Comparison of ENCODE assay signal across 8 cellular contexts in the genomic region with DNA sequence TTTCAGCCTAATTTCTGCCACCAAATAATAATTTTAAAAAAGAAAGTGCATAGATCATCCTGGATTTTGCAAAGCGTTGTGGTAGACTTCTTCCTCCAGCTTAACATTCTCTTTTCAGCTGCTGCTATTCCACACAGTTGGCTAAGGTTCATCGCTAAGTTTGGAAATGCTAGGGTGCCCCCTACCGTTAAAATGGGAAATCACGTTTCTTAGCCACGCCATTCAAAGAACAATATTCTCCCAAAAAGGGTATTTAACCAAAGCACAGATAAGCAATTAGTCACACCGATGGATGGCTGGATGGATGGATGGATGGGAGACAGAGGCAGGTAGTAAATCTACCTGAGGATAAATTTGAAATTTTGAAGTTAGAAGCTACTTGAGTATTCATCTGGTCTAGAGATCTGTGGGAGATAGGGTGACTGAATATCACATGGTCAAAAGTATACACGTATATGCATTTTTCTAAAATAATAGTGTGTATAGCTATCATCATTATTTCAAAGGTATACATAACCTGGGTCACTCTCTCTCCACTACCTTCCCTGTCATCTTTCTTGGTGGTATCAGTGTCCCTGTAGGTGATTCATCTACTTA.
DNase-seq lines count a peak whose midpoint lies in the region; ATAC-seq, FAIRE-seq and TF ChIP-seq lines count a peak whose summit lies in the region.

No MANE protein-coding gene starts in this region.

- SMC1A ChIA-PET in GM12878 (lab: Charles Lee; ENCODE audit: uncharacterized antibody, unreplicated experiment), result interaction anchor here (0.6 to 5.2 kb wide), 11 partner anchors 10 to 1019 kb away, joined by 3 to 53 read pairs (median 3); no protein-coding TSS in a partner anchor

- CTCF ChIA-PET in GM12878 (lab: Yijun Ruan, JAX), result interaction anchor here (0.6 to 4.8 kb wide), 35 partner anchors 8 to 1307 kb away, joined by 3 to 72 read pairs (median 4); no protein-coding TSS in a partner anchor

- no peaks in the 10 kb centered on the region for H3K4me1 ChIP-seq in GM12878 (ENCODE audit: control insufficient read depth, insufficient read depth, low read length)

- no peaks in the 10 kb centered on the region for H3K79me2 ChIP-seq in GM12878 (ENCODE audit: control insufficient read depth, insufficient read depth, low read length)

- no peaks in the 10 kb centered on the region for H4K20me1 ChIP-seq in GM12878 (ENCODE audit: control insufficient read depth, insufficient read depth)

- H3K36me3 ChIP-seq in GM12878 (ENCODE audit: control insufficient read depth in 2 of 2, insufficient read depth in 2 of 2, low read length in 1 of 2), result no peaks in the 10 kb centered on the region

- ATAC-seq in GM21529 (IDR thresholded peaks at IDR 0.05; ENCODE audit: unreplicated experiment) (peak; percentile 86), GM12878 (peak; percentile 92)

- TF ChIP-seq CTCF in GM12878 (IDR thresholded peaks at IDR 0.05 in 2 of 3, conservative IDR thresholded peaks at IDR 0.05 in 1 of 3; ENCODE audit: control insufficient read depth in 2 of 3, extremely low read depth in 1 of 3, insufficient read depth in 1 of 3, low read depth in 3 of 3, low read length in 3 of 3), result peak; percentile 67 to 79 (median 76)

- no peak overlapping the region for H3K9ac ChIP-seq in GM12878 (ENCODE audit: control insufficient read depth, insufficient read depth, low read length)

- DNase-seq in NCI-H1436 (lab: John Stamatoyannopoulos, UW) (peak; percentile 20), NCI-H1436 treated with DMSO at 0.1 percent for 48 hours (lab: John Stamatoyannopoulos, UW) (no peak), HUDEP-2 (lab: John Stamatoyannopoulos, UW; ENCODE audit: unreplicated experiment in 76 of 76) (peak in 49 of 76 experiments; percentile 2 to 70 (median 32)), RCC 7860 (ENCODE audit: low spot score) (peak; percentile 8), GM12878 (ENCODE audit: low read depth, low spot score) (peak; percentile 19), iPS-NIHi7 (ENCODE audit: extremely low spot score) (peak; percentile 69)
- DNase-seq in stimulated activated CD4-positive, alpha-beta T cell treated with anti-CD3 and anti-CD28 coated beads, Interleukin-1b, Interleukin-23, amount 100 ng/mL, for 24 hours (ENCODE audit: low read depth in 4 of 4, low spot score in 1 of 4), result peak in 3 of 4 experiments; percentile 3 to 20 (median 7)

- H3K27ac ChIP-seq in GM12878 (ENCODE audit: control insufficient read depth, insufficient read depth), result no peak overlapping the region

- no peak overlapping the region for H3K4me3 ChIP-seq in GM12878

- RAD21 ChIA-PET in GM12878 (lab: Charles Lee; ENCODE audit: unreplicated experiment), result interaction anchor here (0.8 to 2.6 kb wide), 9 partner anchors 233 to 1019 kb away, joined by 3 to 31 read pairs (median 4); no protein-coding TSS in a partner anchor

- intact Hi-C loops in GM12878 (cut with micrococcal nuclease; ENCODE audit: unreplicated experiment), result loop anchor here (1.0 to 10.0 kb wide), 8 partner anchors 325 to 1020 kb away; no protein-coding TSS in a partner anchor

- no TSS peak for BruUV-seq in GM12878 (replicated peaks; lab: Mats Ljungman, UMichigan)

- in situ Hi-C loops in GM12878 (cut with MboI), result loop anchor here (5.0 to 25.0 kb wide), 4 partner anchors 322 to 1005 kb away; no protein-coding TSS in a partner anchor

- no peaks in the 10 kb centered on the region for H3K9me3 ChIP-seq in GM12878 (replicated peaks; ENCODE audit: control insufficient read depth, insufficient read depth, low read length)

- peak; percentile 96 for TF ChIP-seq RAD21 in GM12878 (IDR thresholded peaks at IDR 0.05; ENCODE audit: insufficient read depth, low read depth, low read length)

- POLR2A ChIA-PET in GM12878 (lab: Charles Lee), result interaction anchor here (0.6 kb wide), 1 partner anchor 110 kb away, joined by 4 read pairs; no protein-coding TSS in a partner anchor

- no peak overlapping the region for H3K4me2 ChIP-seq in GM12878 (ENCODE audit: control insufficient read depth, insufficient read depth)

- no peak for TF ChIP-seq POLR2A in GM12878 (IDR thresholded peaks at IDR 0.05; ENCODE audit: low read depth, low read length)

- 7% methylated on average over 7 of the region's 7 CpGs for WGBS in GM12878 (ENCODE audit: insufficient coverage, insufficient replicate concordance, low lambda C conversion rate, missing lambda C conversion rate)

- no peak overlapping the region for H2AFZ ChIP-seq in GM12878 (ENCODE audit: control insufficient read depth, low read depth, low read length)

- FAIRE-seq in RCC 7860 (lab: Jason Lieb, UNC), result peak; percentile 50
- FAIRE-seq in GM12878 (lab: Jason Lieb, UNC), result peak; percentile 98

- H3K27me3 ChIP-seq in GM12878 (replicated peaks in 1 of 2; ENCODE audit: control insufficient read depth in 2 of 2, insufficient read depth in 2 of 2, low read length in 1 of 2), result no peaks in the 10 kb centered on the region

- TF ChIP-seq EP300 in GM12878 (IDR thresholded peaks at IDR 0.05; ENCODE audit: borderline replicate concordance in 1 of 2, control insufficient read depth in 1 of 2, low read depth in 2 of 2, low read length in 2 of 2), result no peak

TF ChIP-seq in GM12878, 131 proteins besides CTCF, POLR2A, EP300 and RAD21:
- TF ChIP-seq KAT2A (conservative IDR thresholded peaks at IDR 0.05; ENCODE audit: control insufficient read depth, low read depth, low read length), result no peak
- 0 out of 2 replicates have a peak, but pooled peaks have one; percentile 29 for TF ChIP-seq CBX5 (IDR thresholded peaks at IDR 0.05; ENCODE audit: low read depth)
- peak; percentile 39; the same call in 1 of the 2 replicates for TF ChIP-seq FOXM1 (IDR thresholded peaks at IDR 0.05; ENCODE audit: low read depth, low read length)
- peak; percentile 77; the same call in 1 of the 2 replicates for TF ChIP-seq SMC3 (IDR thresholded peaks at IDR 0.05; ENCODE audit: borderline replicate concordance, low read length)
- TF ChIP-seq, protein P1, sequence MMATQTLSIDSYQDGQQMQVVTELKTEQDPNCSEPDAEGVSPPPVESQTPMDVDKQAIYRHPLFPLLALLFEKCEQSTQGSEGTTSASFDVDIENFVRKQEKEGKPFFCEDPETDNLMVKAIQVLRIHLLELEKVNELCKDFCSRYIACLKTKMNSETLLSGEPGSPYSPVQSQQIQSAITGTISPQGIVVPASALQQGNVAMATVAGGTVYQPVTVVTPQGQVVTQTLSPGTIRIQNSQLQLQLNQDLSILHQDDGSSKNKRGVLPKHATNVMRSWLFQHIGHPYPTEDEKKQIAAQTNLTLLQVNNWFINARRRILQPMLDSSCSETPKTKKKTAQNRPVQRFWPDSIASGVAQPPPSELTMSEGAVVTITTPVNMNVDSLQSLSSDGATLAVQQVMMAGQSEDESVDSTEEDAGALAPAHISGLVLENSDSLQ (IDR thresholded peaks at IDR 0.05), result 0 out of 2 replicates have a peak, but pooled peaks have one; percentile 50
- peak; percentile 42; the same call in 1 of the 2 replicates for TF ChIP-seq YY1 (IDR thresholded peaks at IDR 0.05; ENCODE audit: low read depth, low read length)
- no peak for TF ChIP-seq ZNF24 (IDR thresholded peaks at IDR 0.05)
